ENCODE assay signal across 11 cellular contexts in genomic region chr10:62352356-62352963, GRCh38. TPM values are rescaled to one million over a fixed set of nuclear protein-coding genes. Genes with fewer than 3 reads are reported as not detected.
A peak's percentile ranks its signal among the peaks of the same experiment; 100 is the strongest.
DNase-seq lines count a peak whose midpoint lies in the region; ATAC-seq and TF ChIP-seq lines count a peak whose summit lies in the region.
"Had no signal": no experiment of that assay in that cellular context is flagged by ENCODE, and none has a peak within 500 bp of the region (broad histone marks: within the 10 kb centered on the region; RNA-seq: fewer than 3 reads in every experiment).

No MANE protein-coding gene starts in this region.

- intact Hi-C loops in activated CD4-positive, alpha-beta memory T cell treated with anti-CD3 and anti-CD28 coated beads for 36 hours (cut with micrococcal nuclease), result loop anchor here (1.0 to 2.0 kb wide), 2 partner anchors 28 to 74 kb away; no protein-coding TSS in a partner anchor
- intact Hi-C loops in sigmoid colon (cut with DNase I) (no loop called here), posterior vena cava (cut with DNase I) (no loop called here)

- peak; percentile 53 for DNase-seq in activated CD4-positive, alpha-beta memory T cell treated with anti-CD3 and anti-CD28 coated beads for 36 hours
- DNase-seq in activated CD4-positive, alpha-beta memory T cell treated with anti-CD3 and anti-CD28 coated beads, Interleukin-2, amount 10 ng/mL, durations not matched to agents 7 days and 5 days, result no peak
- DNase-seq in RPMI7951 (ENCODE audit: low read depth) (peak; percentile 49), sigmoid colon (no peak), NCI-H2107 (lab: John Stamatoyannopoulos, UW) (no peak), posterior vena cava (ENCODE audit: low spot score) (no peak)
- peak; percentile 7 to 42 (median 8) for DNase-seq in stimulated activated CD4-positive, alpha-beta T cell treated with anti-CD3 and anti-CD28 coated beads, TNF-alpha, amount 100 ng/mL, for 24 hours (ENCODE audit: low read depth in 3 of 3)
- DNase-seq: amniotic stem cell, dermis blood vessel endothelial cell, gastrocnemius medialis had no signal

- TF ChIP-seq CTCF in sigmoid colon (IDR thresholded peaks at IDR 0.05), result no peak

- no peak overlapping the region for H3K4me3 Mint-ChIP-seq in activated CD4-positive, alpha-beta memory T cell treated with anti-CD3 and anti-CD28 coated beads for 36 hours
- H3K4me3 Mint-ChIP-seq in activated CD4-positive, alpha-beta memory T cell treated with anti-CD3 and anti-CD28 coated beads, Interleukin-2, amount 10 ng/mL, durations not matched to agents 7 days and 5 days, result no peak overlapping the region

- ATAC-seq in esophagus mucosa, result peak; percentile 66
- ATAC-seq: gastrocnemius medialis had no signal

- no peaks in the 10 kb centered on the region for H3K4me1 ChIP-seq in sigmoid colon
- H3K4me1 ChIP-seq: gastrocnemius medialis had no signal

- H3K4me1 Mint-ChIP-seq in activated CD4-positive, alpha-beta memory T cell treated with anti-CD3 and anti-CD28 coated beads for 36 hours (ENCODE audit: low read depth), result peaks cover 20% of the 10 kb centered on the region
- H3K4me1 Mint-ChIP-seq in activated CD4-positive, alpha-beta memory T cell treated with anti-CD3 and anti-CD28 coated beads, Interleukin-2, amount 10 ng/mL, durations not matched to agents 7 days and 5 days, result peaks cover 1% of the 10 kb centered on the region

- H3K27me3 Mint-ChIP-seq in activated CD4-positive, alpha-beta memory T cell treated with anti-CD3 and anti-CD28 coated beads for 36 hours, result no peaks in the 10 kb centered on the region
- H3K27me3 Mint-ChIP-seq in activated CD4-positive, alpha-beta memory T cell treated with anti-CD3 and anti-CD28 coated beads, Interleukin-2, amount 10 ng/mL, durations not matched to agents 7 days and 5 days, result no peaks in the 10 kb centered on the region

- no peak for TF ChIP-seq EP300 in sigmoid colon (IDR thresholded peaks at IDR 0.05)

- TF ChIP-seq POLR2A in sigmoid colon (IDR thresholded peaks at IDR 0.05), result no peak

- H3K9me3 Mint-ChIP-seq in activated CD4-positive, alpha-beta memory T cell treated with anti-CD3 and anti-CD28 coated beads for 36 hours, result peaks cover 32% of the 10 kb centered on the region
- H3K9me3 Mint-ChIP-seq in activated CD4-positive, alpha-beta memory T cell treated with anti-CD3 and anti-CD28 coated beads, Interleukin-2, amount 10 ng/mL, durations not matched to agents 7 days and 5 days, result peaks cover 6% of the 10 kb centered on the region

- H3K27ac ChIP-seq in sigmoid colon, result no peak overlapping the region
- H3K27ac ChIP-seq: gastrocnemius medialis had no signal

- no peaks in the 10 kb centered on the region for H3K27me3 ChIP-seq in sigmoid colon
- H3K27me3 ChIP-seq: gastrocnemius medialis had no signal

- H3K27ac Mint-ChIP-seq in activated CD4-positive, alpha-beta memory T cell treated with anti-CD3 and anti-CD28 coated beads for 36 hours, result no peak overlapping the region
- no peak overlapping the region for H3K27ac Mint-ChIP-seq in activated CD4-positive, alpha-beta memory T cell treated with anti-CD3 and anti-CD28 coated beads, Interleukin-2, amount 10 ng/mL, durations not matched to agents 7 days and 5 days

- H3K4me3 ChIP-seq in sigmoid colon, result no peak overlapping the region
- H3K4me3 ChIP-seq: gastrocnemius medialis had no signal

- no peaks in the 10 kb centered on the region for H3K9me3 ChIP-seq in sigmoid colon
- H3K9me3 ChIP-seq: gastrocnemius medialis had no signal

- POLR2A ChIA-PET in activated CD4-positive, alpha-beta memory T cell treated with anti-CD3 and anti-CD28 coated beads for 36 hours (lab: Charles Lee), result no interaction called here
- POLR2A ChIA-PET in activated CD4-positive, alpha-beta memory T cell treated with anti-CD3 and anti-CD28 coated beads, Interleukin-2, amount 10 ng/mL, durations not matched to agents 7 days and 5 days (lab: Charles Lee), result no interaction called here

- CTCF ChIA-PET in activated CD4-positive, alpha-beta memory T cell treated with anti-CD3 and anti-CD28 coated beads for 36 hours (lab: Charles Lee), result no interaction called here
- CTCF ChIA-PET in activated CD4-positive, alpha-beta memory T cell treated with anti-CD3 and anti-CD28 coated beads, Interleukin-2, amount 10 ng/mL, durations not matched to agents 7 days and 5 days (lab: Charles Lee), result no interaction called here

- peaks cover 10% of the 10 kb centered on the region for H3K36me3 Mint-ChIP-seq in activated CD4-positive, alpha-beta memory T cell treated with anti-CD3 and anti-CD28 coated beads for 36 hours
- H3K36me3 Mint-ChIP-seq in activated CD4-positive, alpha-beta memory T cell treated with anti-CD3 and anti-CD28 coated beads, Interleukin-2, amount 10 ng/mL, durations not matched to agents 7 days and 5 days (ENCODE audit: low read depth), result peaks cover 3% of the 10 kb centered on the region

- H3K36me3 ChIP-seq in sigmoid colon, result no peaks in the 10 kb centered on the region
- H3K36me3 ChIP-seq: gastrocnemius medialis had no signal

RNA-seq across cellular contexts. Expression of gene ZNF365, which starts 21.7 kb away (rescaled TPM):
- total RNA-seq in activated CD4-positive, alpha-beta memory T cell treated with anti-CD3 and anti-CD28 coated beads for 36 hours, result 1 to 10 TPM; 1.2 to 1.4 TPM
- under 1 TPM; 0.23 to 0.35 TPM for total RNA-seq in activated CD4-positive, alpha-beta memory T cell treated with anti-CD3 and anti-CD28 coated beads, Interleukin-2, amount 10 ng/mL, durations not matched to agents 7 days and 5 days
- total RNA-seq in RPMI7951 (2014; rRNA removed; shearing (Covaris generic)), result 4.8 and 6.8 TPM in 2 replicates
- 5.2 TPM for total RNA-seq in esophagus mucosa
- total RNA-seq in sigmoid colon, result under 1 TPM in 3 of 4 donors, not detected in 1; 0.36 to 0.82 (median 0.41) TPM
- polyA plus RNA-seq in sigmoid colon, result under 1 TPM in 1 of 3 donors, not detected in 2; 0.16 TPM
- total RNA-seq in posterior vena cava, result under 1 TPM; 0.10 to 0.23 TPM
- total RNA-seq: gastrocnemius medialis had no signal

Comparison
In these comparisons a context has a peak if more than half of its experiments do, and no peak if none do; other contexts are left out.
1. DNase-seq: peak in activated CD4-positive, alpha-beta memory T cell treated with anti-CD3 and anti-CD28 coated beads for 36 hours (single experiment), RPMI7951 (single experiment) and stimulated activated CD4-positive, alpha-beta T cell treated with anti-CD3 and anti-CD28 coated beads, TNF-alpha, amount 100 ng/mL, for 24 hours (3 of 3); none in activated CD4-positive, alpha-beta memory T cell treated with anti-CD3 and anti-CD28 coated beads, Interleukin-2, amount 10 ng/mL, durations not matched to agents 7 days and 5 days (single experiment), sigmoid colon (single experiment), NCI-H2107 (single experiment) and posterior vena cava (single experiment).